9 cellular contexts compared by ENCODE assay signal in genomic region chr20:20664795-20665194, GRCh38. TPM values are rescaled to one million over a fixed set of nuclear protein-coding genes. Genes with fewer than 3 reads are reported as not detected.
DNase-seq lines count a peak whose midpoint lies in the region; ATAC-seq, FAIRE-seq and TF ChIP-seq lines count a peak whose summit lies in the region.
"Had no signal": no experiment of that assay in that cellular context is flagged by ENCODE, and none has a peak within 500 bp of the region (broad histone marks: within the 10 kb centered on the region; RNA-seq: fewer than 3 reads in every experiment).

No MANE protein-coding gene starts in this region.

- ATAC-seq in HG02678 (IDR thresholded peaks at IDR 0.05; ENCODE audit: unreplicated experiment) (peak; percentile 53), upper lobe of right lung (peak; percentile 83)

- TF ChIP-seq CTCF in upper lobe of right lung (IDR thresholded peaks at IDR 0.05) = peak; percentile 52

- intact Hi-C loops in upper lobe of right lung (cut with DNase I) = no loop called here

- H3K4me1 ChIP-seq in upper lobe of right lung = peaks cover 41% of the 10 kb centered on the region

- FAIRE-seq in islet of Langerhans (lab: Jason Lieb, UNC) = peak; percentile 66

- H3K4me3 ChIP-seq in upper lobe of right lung = no peak overlapping the region
- H3K4me3 ChIP-seq: BLaER1 treated with 17β-estradiol and CSF1 and Interleukin-3, amounts not matched to agents 10 nM and 100 nM had no signal

- H3K27me3 ChIP-seq in upper lobe of right lung = no peaks in the 10 kb centered on the region
- H3K27me3 ChIP-seq: BLaER1 treated with 17β-estradiol and CSF1 and Interleukin-3, amounts not matched to agents 10 nM and 100 nM had no signal

- DNase-seq in NCI-H510A treated with DMSO at 0.1 percent for 48 hours (lab: John Stamatoyannopoulos, UW) = peak; percentile 71
- DNase-seq in NCI-H510A (lab: John Stamatoyannopoulos, UW) = no peak
- peak; percentile 54 for DNase-seq in NCI-H2227 treated with DMSO at 0.1 percent for 48 hours (lab: John Stamatoyannopoulos, UW)
- peak; percentile 52 for DNase-seq in astrocyte of the hippocampus (ENCODE audit: low read depth, low spot score)
- no peak for DNase-seq in upper lobe of right lung
- DNase-seq in NK-92 treated with Interleukin-12 subunit alpha and Interleukin-12 subunit beta, amount 100 ng/mL, for 24 hours (lab: John Stamatoyannopoulos, UW) = no peak

- no peaks in the 10 kb centered on the region for H3K9me3 ChIP-seq in upper lobe of right lung
- H3K9me3 ChIP-seq: BLaER1 treated with 17β-estradiol and CSF1 and Interleukin-3, amounts not matched to agents 10 nM and 100 nM had no signal

- no peaks in the 10 kb centered on the region for H3K36me3 ChIP-seq in upper lobe of right lung

- H3K27ac ChIP-seq in upper lobe of right lung = no peak overlapping the region
- H3K27ac ChIP-seq: BLaER1 treated with 17β-estradiol and CSF1 and Interleukin-3, amounts not matched to agents 10 nM and 100 nM had no signal

RNA-seq across cellular contexts. Expression of gene RALGAPA2, which starts 47.6 kb away (rescaled TPM):
- 88.9 TPM for total RNA-seq in upper lobe of right lung

Comparison
In these comparisons a context has a peak if more than half of its experiments do, and no peak if none do; other contexts are left out.
1. DNase-seq: peak in NCI-H510A treated with DMSO at 0.1 percent for 48 hours (single experiment), NCI-H2227 treated with DMSO at 0.1 percent for 48 hours (single experiment) and astrocyte of the hippocampus (single experiment); none in NCI-H510A (single experiment), upper lobe of right lung (single experiment) and NK-92 treated with Interleukin-12 subunit alpha and Interleukin-12 subunit beta, amount 100 ng/mL, for 24 hours (single experiment).